In genomic region chr2:43637030-43637803, GRCh38 we compare ENCODE assay signal across 8 cellular contexts. TPM values are rescaled to one million over a fixed set of nuclear protein-coding genes. Genes with fewer than 3 reads are reported as not detected.
DNase-seq lines count a peak whose midpoint lies in the region; ATAC-seq and TF ChIP-seq lines count a peak whose summit lies in the region.

Gene PLEKHH2 (plus strand): TSS chr2:43637260. CDS start chr2:43644674, 7,414 bp downstream.

- H3K4me3 ChIP-seq in GM12864 (ENCODE audit: low read depth, low read length) (peak within 1 kb of the TSS; percentile 42), astrocyte of the cerebellum (ENCODE audit: low read depth, low read length) (peak within 1 kb of the TSS; percentile 81), urinary bladder (ENCODE audit: low read depth, low read length) (peak within 1 kb of the TSS; percentile 73)

- peak within 1 kb of the TSS; percentile 82 for H3K27ac Mint-ChIP-seq in T-helper 2 cell treated with Interferon-gamma antibody and Interleukin-4, amounts not matched to agents 5 μg/mL and 100 μg/mL, for 36 hours

- ATAC-seq in HG02678 (IDR thresholded peaks at IDR 0.05; ENCODE audit: unreplicated experiment), result peak; percentile 100

- peak within 1 kb of the TSS; percentile 80 for H3K27ac ChIP-seq in urinary bladder (ENCODE audit: low read depth)

- peaks cover 1% of the 10 kb centered on the region for H3K36me3 Mint-ChIP-seq in T-helper 2 cell treated with Interferon-gamma antibody and Interleukin-4, amounts not matched to agents 5 μg/mL and 100 μg/mL, for 36 hours (ENCODE audit: low read depth)

- DNase-seq in GM12864 (ENCODE audit: low read depth) (peak; percentile 18), NCI-H128 (lab: John Stamatoyannopoulos, UW; ENCODE audit: unreplicated experiment) (peak; percentile 81), astrocyte of the cerebellum (ENCODE audit: low read depth) (peak; percentile 70), hepatic stellate cell (ENCODE audit: low spot score) (peak; percentile 95), pulmonary artery endothelial cell (ENCODE audit: low read depth, low spot score) (peak; percentile 15)
- peak; percentile 89 for DNase-seq in T-helper 2 cell treated with Interferon-gamma antibody and Interleukin-4, amounts not matched to agents 5 μg/mL and 100 μg/mL, for 36 hours (ENCODE audit: low spot score)

- in situ Hi-C loops in astrocyte of the cerebellum (cut with HindIII; ENCODE audit: low sequenced_read_pairs), result no loop called here

- H3K9me3 Mint-ChIP-seq in T-helper 2 cell treated with Interferon-gamma antibody and Interleukin-4, amounts not matched to agents 5 μg/mL and 100 μg/mL, for 36 hours, result peaks cover 5% of the 10 kb centered on the region

- peaks cover 19% of the 10 kb centered on the region for H3K4me1 Mint-ChIP-seq in T-helper 2 cell treated with Interferon-gamma antibody and Interleukin-4, amounts not matched to agents 5 μg/mL and 100 μg/mL, for 36 hours (ENCODE audit: low read depth)

- WGBS in urinary bladder, result under 1% methylated on average over 75 of the region's 75 CpGs

- no peaks in the 10 kb centered on the region for H3K36me3 ChIP-seq in urinary bladder (ENCODE audit: insufficient read depth)

- H3K4me1 ChIP-seq in urinary bladder (ENCODE audit: insufficient read depth), result no peaks in the 10 kb centered on the region

- peak within 1 kb of the TSS; percentile 94 for H3K4me3 Mint-ChIP-seq in T-helper 2 cell treated with Interferon-gamma antibody and Interleukin-4, amounts not matched to agents 5 μg/mL and 100 μg/mL, for 36 hours

- TF ChIP-seq CTCF in GM12864 (IDR thresholded peaks at IDR 0.05; ENCODE audit: low read depth, low read length, missing control alignments), result no peak
- no peak for TF ChIP-seq CTCF in astrocyte of the cerebellum (IDR thresholded peaks at IDR 0.05; ENCODE audit: low read depth, low read length, missing control alignments)

- H3K27me3 Mint-ChIP-seq in T-helper 2 cell treated with Interferon-gamma antibody and Interleukin-4, amounts not matched to agents 5 μg/mL and 100 μg/mL, for 36 hours (ENCODE audit: low read depth), result peaks cover 25% of the 10 kb centered on the region

RNA-seq across cellular contexts. Expression of gene PLEKHH2, which starts in this region (rescaled TPM):
- total RNA-seq in pulmonary artery endothelial cell (0.07 and 0.20 TPM in 2 replicates), urinary bladder (53.6 TPM)
- 7.0 TPM for polyA plus RNA-seq in urinary bladder

Comparison
In these comparisons a context has a peak if more than half of its experiments do, and no peak if none do; other contexts are left out.
1. Peak in every context shown above with its lines: DNase-seq, ATAC-seq, H3K4me3 ChIP-seq and H3K27ac ChIP-seq.
2. RNA of gene PLEKHH2 (total RNA-seq): 53.6 TPM in urinary bladder (single experiment); 0.07 to 0.20 TPM in pulmonary artery endothelial cell; every median in the first group is over 10 times any median in the second.
3. Peak in DNase-seq in pulmonary artery endothelial cell; RNA of the gene not detected or under 1 TPM.
4. DNase-seq: peak in every context shown above with its lines; median percentile 95 in hepatic stellate cell; 89 in T-helper 2 cell treated with Interferon-gamma antibody and Interleukin-4, amounts not matched to agents 5 μg/mL and 100 μg/mL, for 36 hours; 81 in NCI-H128; 70 in astrocyte of the cerebellum; 18 in GM12864; 15 in pulmonary artery endothelial cell.